ENCODE assay signal across 1 cellular context in genomic region chr16:48608871-48609452, GRCh38.
TF ChIP-seq lines count a peak whose summit lies in the region.

No MANE protein-coding gene starts in this region.

TF ChIP-seq in H1, 55 proteins besides CTCF, POLR2A, EP300 and RAD21:
- TF ChIP-seq, protein P1, sequence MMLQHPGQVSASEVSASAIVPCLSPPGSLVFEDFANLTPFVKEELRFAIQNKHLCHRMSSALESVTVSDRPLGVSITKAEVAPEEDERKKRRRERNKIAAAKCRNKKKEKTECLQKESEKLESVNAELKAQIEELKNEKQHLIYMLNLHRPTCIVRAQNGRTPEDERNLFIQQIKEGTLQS (IDR thresholded peaks at IDR 0.05; ENCODE audit: insufficient read depth, low read depth, low read length) = no peak
- no peak for TF ChIP-seq ZNF274 (IDR thresholded peaks at IDR 0.05; ENCODE audit: borderline replicate concordance, extremely low read depth, low read length)
- TF ChIP-seq POU5F1 (IDR thresholded peaks at IDR 0.05; ENCODE audit: low read depth, low read length) = no peak
- no peak for TF ChIP-seq KDM5A (IDR thresholded peaks at IDR 0.05; ENCODE audit: low read length)
- no peak for TF ChIP-seq ASH2L (IDR thresholded peaks at IDR 0.05; ENCODE audit: low read length)
- TF ChIP-seq YY1 (IDR thresholded peaks at IDR 0.05; ENCODE audit: low read depth, low read length) = no peak
- no peak for TF ChIP-seq TEAD4 (IDR thresholded peaks at IDR 0.05; ENCODE audit: low read depth, low read length)
- TF ChIP-seq SUZ12 (IDR thresholded peaks at IDR 0.05; ENCODE audit: low read length) = no peak
